In the genomic region with DNA sequence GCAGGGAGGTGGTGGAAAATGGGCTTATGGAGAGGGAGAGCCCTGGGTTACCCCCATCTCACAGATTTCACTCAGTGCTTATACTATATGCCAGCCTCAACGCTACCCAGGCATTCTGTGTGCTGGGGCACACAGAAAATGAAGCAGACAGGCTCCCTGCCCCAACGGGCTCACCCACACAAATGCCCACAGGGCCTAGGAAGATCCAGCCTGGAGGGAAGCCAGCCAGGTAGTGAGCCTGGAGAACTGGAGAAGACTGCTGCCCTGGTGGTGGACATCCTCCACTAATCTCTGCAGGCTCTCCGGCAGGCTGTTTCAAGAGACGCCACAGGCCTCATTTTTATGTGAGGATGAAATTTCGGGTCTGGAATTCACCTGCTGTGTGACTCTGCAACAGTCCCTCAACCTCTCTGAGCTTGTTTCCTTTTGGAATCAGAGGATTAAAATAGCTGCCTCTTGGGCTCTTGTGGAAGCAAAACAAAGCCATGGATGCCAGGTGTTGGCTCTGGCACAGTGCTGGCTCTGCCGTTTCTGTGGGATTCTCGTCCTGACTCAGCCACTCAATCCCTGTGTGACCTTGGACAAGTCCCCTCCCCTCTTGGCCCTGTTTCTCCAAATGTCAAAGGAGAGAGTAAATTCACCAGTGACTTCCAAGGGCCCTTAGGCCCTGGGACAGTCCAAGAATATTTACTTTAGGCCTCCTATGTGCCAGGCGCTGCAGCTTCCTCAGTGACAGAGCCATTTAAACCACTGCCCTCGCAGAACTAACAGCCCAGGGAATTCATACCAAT, we compare ENCODE assay signal across 14 cellular contexts. TPM values are rescaled to one million over a fixed set of nuclear protein-coding genes. Genes with fewer than 3 reads are reported as not detected.
DNase-seq lines count a peak whose midpoint lies in the region; ATAC-seq and TF ChIP-seq lines count a peak whose summit lies in the region.
"Had no signal": no experiment of that assay in that cellular context is flagged by ENCODE, and none has a peak within 500 bp of the region (broad histone marks: within the 10 kb centered on the region; RNA-seq: fewer than 3 reads in every experiment).

No MANE protein-coding gene starts in this region.

- TF ChIP-seq EP300 in sigmoid colon (IDR thresholded peaks at IDR 0.05): no peak

- H4K20me1 ChIP-seq in HCT116 (ENCODE audit: insufficient read depth): no peaks in the 10 kb centered on the region

- TF ChIP-seq CTCF in HCT116 (IDR thresholded peaks at IDR 0.05 in 2 of 3, conservative IDR thresholded peaks at IDR 0.05 in 1 of 3; ENCODE audit: borderline replicate concordance in 1 of 3, insufficient read depth in 1 of 3, low read depth in 2 of 3, low read length in 2 of 3): no peak
- TF ChIP-seq CTCF in sigmoid colon (IDR thresholded peaks at IDR 0.05): no peak
- TF ChIP-seq CTCF in GM20000 (IDR thresholded peaks at IDR 0.05; ENCODE audit: extremely low read depth, missing control alignments): no peak

- H3K79me2 ChIP-seq in HCT116 (ENCODE audit: insufficient read depth, low read length): peaks cover 10% of the 10 kb centered on the region; the same call in 1 of the 2 replicates

- BruUV-seq in HCT116 (replicated peaks; lab: Mats Ljungman, UMichigan): no TSS peak

- no peak overlapping the region for H3K9ac ChIP-seq in HCT116 (ENCODE audit: low read length)

- H3K9me2 ChIP-seq in HCT116 (ENCODE audit: insufficient read depth): no peaks in the 10 kb centered on the region

- H3K27me3 ChIP-seq in HCT116 (ENCODE audit: insufficient read depth, low read length) (no peaks in the 10 kb centered on the region), sigmoid colon (no peaks in the 10 kb centered on the region)
- H3K27me3 ChIP-seq: esophagus muscularis mucosa had no signal

- no peak for TF ChIP-seq RAD21 in HCT116 (IDR thresholded peaks at IDR 0.05; ENCODE audit: low read depth)

- no peak overlapping the region for H3K27ac ChIP-seq in HCT116 (ENCODE audit: low read depth, low read length)
- H3K27ac ChIP-seq in epithelial cell of prostate: peak overlapping the region; percentile 42
- peak overlapping the region in 3 of 4 donors; percentile 28 to 34 (median 29) for H3K27ac ChIP-seq in sigmoid colon

- H3K9me3 ChIP-seq in HCT116 (ENCODE audit: control insufficient read depth in 1 of 2, insufficient read depth in 1 of 2, low read depth in 1 of 2, low read length in 2 of 2) (no peaks in the 10 kb centered on the region), sigmoid colon (no peaks in the 10 kb centered on the region)
- H3K9me3 ChIP-seq: esophagus muscularis mucosa had no signal

- no peak overlapping the region for H2AFZ ChIP-seq in HCT116 (ENCODE audit: low read depth, low read length, poor library complexity, severe bottlenecking)

- WGBS in sigmoid colon, 2 donors: 72 to 86% methylated on average over 9 of the region's 9 CpGs

- ATAC-seq in HCT116 (no peak), HG03521 (IDR thresholded peaks at IDR 0.05; ENCODE audit: unreplicated experiment) (no peak)

- peaks cover 35 to 68% of the 10 kb centered on the region in 2 experiments for H3K4me1 ChIP-seq in HCT116 (ENCODE audit: control insufficient read depth in 1 of 2, insufficient read depth in 2 of 2, low read length in 2 of 2)
- peaks cover 0 to 43% (median 29%) of the 10 kb centered on the region in 4 donors for H3K4me1 ChIP-seq in sigmoid colon

- CTCF ChIA-PET in HCT116 (lab: Charles Lee): no interaction called here

- DNase-seq in HCT116 (ENCODE audit: low read depth, low spot score): no peak
- DNase-seq in epithelial cell of prostate (ENCODE audit: low read depth, low spot score): no peak
- DNase-seq in sigmoid colon: peak; percentile 40
- no peak for DNase-seq in A172 (ENCODE audit: low spot score)
- DNase-seq in GM20000 (ENCODE audit: low spot score): no peak
- DNase-seq: activated CD4-positive, CD25-positive, alpha-beta regulatory T cell treated with anti-CD3 and anti-CD28 coated beads, Interleukin-2, amount 50 U/mL, for 72 hours; activated T-cell treated with anti-CD3 and anti-CD28 coated beads, Interleukin-2, amount 50 U/mL, for 48 hours; midbrain; stimulated activated CD4-positive, alpha-beta T cell treated with anti-CD3 and anti-CD28 coated beads, Interleukin-2, amount 100 ng/mL, for 48 hours; stimulated activated naive CD4-positive, alpha-beta T cell; SW 1271 had no signal

- POLR2A ChIA-PET in HCT116 (lab: Charles Lee): no interaction called here

- no peak for TF ChIP-seq POLR2A in HCT116 (IDR thresholded peaks at IDR 0.05; ENCODE audit: borderline replicate concordance, extremely low read depth, insufficient read depth, insufficient read length)
- no peak for TF ChIP-seq POLR2A in sigmoid colon (IDR thresholded peaks at IDR 0.05)

- RAD21 ChIA-PET in HCT116 (lab: Charles Lee; ENCODE audit: low non-redundant PET in 1 of 2, low total read pairs in 2 of 2, uncharacterized antibody in 2 of 2, unreplicated experiment in 2 of 2): no interaction called here

- intact Hi-C loops in HCT116 (cut with micrococcal nuclease) (no loop called here), sigmoid colon (cut with DNase I) (no loop called here)

- H3K4me3 ChIP-seq in HCT116 (replicated peaks in 1 of 2; ENCODE audit: low read depth in 1 of 2, low read length in 2 of 2) (no peak overlapping the region), sigmoid colon (no peak overlapping the region)
- H3K4me3 ChIP-seq: esophagus muscularis mucosa had no signal

- H3K4me2 ChIP-seq in HCT116 (ENCODE audit: low read length): peak overlapping the region; percentile 16; the same call in 1 of the 2 replicates

- H3K36me3 ChIP-seq in HCT116 (ENCODE audit: control insufficient read depth in 1 of 2, insufficient read depth in 2 of 2, low read length in 2 of 2) (no peaks in the 10 kb centered on the region), sigmoid colon (peaks cover 0 to 15% (median 3%) of the 10 kb centered on the region in 4 donors)

TF ChIP-seq in HCT116, 20 proteins besides CTCF, POLR2A, EP300 and RAD21 (continues in another document):
- TF ChIP-seq EZH2 (IDR thresholded peaks at IDR 0.05) (no peak), CEBPB (IDR thresholded peaks at IDR 0.05; ENCODE audit: low read depth) (no peak), YY1 (IDR thresholded peaks at IDR 0.05; ENCODE audit: extremely low read depth, insufficient replicate concordance, low read depth, low read length) (no peak), SRF (IDR thresholded peaks at IDR 0.05; ENCODE audit: low read depth) (no peak), ZFX (IDR thresholded peaks at IDR 0.05) (no peak), POLR2AphosphoS5 (IDR thresholded peaks at IDR 0.05; ENCODE audit: low read depth, low read length) (no peak; the same call in 1 of the 2 replicates), EGR1 (IDR thresholded peaks at IDR 0.05; ENCODE audit: low read depth) (no peak), SP1 (IDR thresholded peaks at IDR 0.05; ENCODE audit: low read depth) (no peak), REST (IDR thresholded peaks at IDR 0.05; ENCODE audit: low read depth) (no peak)

RNA-seq across cellular contexts. Expression of gene PAQR7, which starts 3.6 kb away (rescaled TPM):
- 13.1 TPM for total RNA-seq in HCT116 (2021; ENCODE audit: unreplicated experiment)
- polyA plus RNA-seq in HCT116 (2012): 12.6 and 14.9 TPM in 2 replicates
- 1 to 10 TPM; 4.3 to 9.4 (median 6.4) TPM for total RNA-seq in sigmoid colon
- polyA plus RNA-seq in sigmoid colon: 1 to 10 TPM in 2 of 3 donors, under 1 TPM in 1; 0.92 to 3.0 (median 1.2) TPM
- total RNA-seq in A172 (2014; rRNA removed; shearing (Covaris generic)): 0.19 and 1.1 TPM in 2 replicates

RNA-seq across cellular contexts. Expression of gene AUNIP, which starts 12.6 kb away (rescaled TPM):
- total RNA-seq in HCT116 (2021; ENCODE audit: unreplicated experiment) (12.1 TPM), sigmoid colon (not detected)
- polyA plus RNA-seq in HCT116 (2012): 4.2 and 6.1 TPM in 2 replicates
- 1 to 10 TPM in 1 of 3 donors, under 1 TPM in 1, not detected in 1; 0.46 to 1.9 TPM for polyA plus RNA-seq in sigmoid colon
- 4.8 and 4.9 TPM in 2 replicates for total RNA-seq in A172 (2014; rRNA removed; shearing (Covaris generic))
- total RNA-seq: esophagus muscularis mucosa, posterior vena cava had no signal

RNA-seq across cellular contexts. Expression of gene STMN1, which starts 34.3 kb away (rescaled TPM):
- total RNA-seq in HCT116 (2021; ENCODE audit: unreplicated experiment) (368 TPM), sigmoid colon (10 to 100 TPM; 30.7 to 37.5 (median 36.3) TPM)
- 101 and 192 TPM in 2 replicates for polyA plus RNA-seq in HCT116 (2012)
- polyA plus RNA-seq in sigmoid colon: 100 to 1,000 TPM in 1 of 3 donors, 10 to 100 TPM in 2; 61.3 to 175 (median 97.1) TPM
- total RNA-seq in A172 (2014; rRNA removed; shearing (Covaris generic)): 222 and 346 TPM in 2 replicates

RNA-seq across cellular contexts. Expression of gene MTFR1L, which starts 52.1 kb away (rescaled TPM):
- total RNA-seq in HCT116 (2021; ENCODE audit: unreplicated experiment) (35.8 TPM), sigmoid colon (100 to 1,000 TPM; 106 to 150 (median 121) TPM)
- polyA plus RNA-seq in HCT116 (2012): 31.3 and 38.4 TPM in 2 replicates
- 10 to 100 TPM; 26.1 to 38.4 (median 36.1) TPM for polyA plus RNA-seq in sigmoid colon
- 20.8 and 26.5 TPM in 2 replicates for total RNA-seq in A172 (2014; rRNA removed; shearing (Covaris generic))
